Comparison of ENCODE assay signal across 10 cellular contexts in genomic region chr20:62409935-62410741, GRCh38. TPM values are rescaled to one million over a fixed set of nuclear protein-coding genes. Genes with fewer than 3 reads are reported as not detected.
DNase-seq lines count a peak whose midpoint lies in the region; ATAC-seq, FAIRE-seq and TF ChIP-seq lines count a peak whose summit lies in the region.
"Had no signal": no experiment of that assay in that cellular context is flagged by ENCODE, and none has a peak within 500 bp of the region (broad histone marks: within the 10 kb centered on the region; RNA-seq: fewer than 3 reads in every experiment).

No MANE protein-coding gene starts in this region.

- no TSS peak for BruUV-seq in GM12878 (replicated peaks; lab: Mats Ljungman, UMichigan)

- 6% methylated on average over 30 of the region's 30 CpGs for WGBS in GM12878 (ENCODE audit: insufficient coverage, insufficient replicate concordance, low lambda C conversion rate, missing lambda C conversion rate)

- peaks cover 12% of the 10 kb centered on the region for H3K4me1 ChIP-seq in GM12878 (ENCODE audit: control insufficient read depth, insufficient read depth, low read length)
- peaks cover 20 to 35% of the 10 kb centered on the region in 2 donors for H3K4me1 ChIP-seq in left lung

- peak; percentile 49 for TF ChIP-seq RAD21 in GM12878 (IDR thresholded peaks at IDR 0.05; ENCODE audit: insufficient read depth, low read depth, low read length)

- peak overlapping the region; percentile 20 for H3K4me3 ChIP-seq in Jurkat, Clone E6-1 (ENCODE audit: low read length)
- H3K4me3 ChIP-seq in GM12878 (no peak overlapping the region), left lung (no peak overlapping the region)
- H3K4me3 ChIP-seq: SJSA1 had no signal

- in situ Hi-C loops in GM12878 (cut with MboI): no loop called here

- TF ChIP-seq POLR2A in GM12878 (IDR thresholded peaks at IDR 0.05; ENCODE audit: low read depth, low read length): no peak

- H4K20me1 ChIP-seq in GM12878 (ENCODE audit: control insufficient read depth, insufficient read depth): no peaks in the 10 kb centered on the region

- H3K36me3 ChIP-seq in GM12878 (ENCODE audit: control insufficient read depth in 2 of 2, insufficient read depth in 2 of 2, low read length in 1 of 2): no peaks in the 10 kb centered on the region
- no peaks in the 10 kb centered on the region for H3K36me3 ChIP-seq in left lung
- H3K36me3 ChIP-seq: neutrophil had no signal

- H2AFZ ChIP-seq in GM12878 (ENCODE audit: control insufficient read depth, low read depth, low read length): no peak overlapping the region; the same call in 1 of the 2 replicates

- POLR2A ChIA-PET in GM12878 (lab: Charles Lee): interaction anchor here (1.3 kb wide), 1 partner anchor 23 kb away, joined by 5 read pairs; the partner anchor contains the start of gene RPS21

- intact Hi-C loops in GM12878 (cut with micrococcal nuclease; ENCODE audit: unreplicated experiment): loop anchor here (5.0 kb wide), 1 partner anchor 382 kb away; no protein-coding TSS in a partner anchor
- intact Hi-C loops in left lung (cut with DNase I): no loop called here

- DNase-seq in DMS153 treated with DMSO at 0.1 percent for 48 hours (lab: John Stamatoyannopoulos, UW; ENCODE audit: unreplicated experiment): peak; percentile 45
- no peak for DNase-seq in Jurkat, Clone E6-1 (ENCODE audit: low read depth, low spot score)
- peak; percentile 13 for DNase-seq in RCC 7860 (ENCODE audit: low spot score)
- no peak for DNase-seq in GM12878 (ENCODE audit: low read depth, low spot score)
- peak in 1 of 2 donors; percentile 66 for DNase-seq in left lung
- peak; percentile 68 for DNase-seq in ureter (ENCODE audit: low spot score)
- no peak for DNase-seq in left lobe of liver (ENCODE audit: low spot score)
- no peak for DNase-seq in SKM-1 (lab: John Stamatoyannopoulos, UW; ENCODE audit: unreplicated experiment)

- SMC1A ChIA-PET in GM12878 (lab: Charles Lee; ENCODE audit: uncharacterized antibody, unreplicated experiment): interaction anchor here (0.7 to 1.7 kb wide), 5 partner anchors 24 to 398 kb away, joined by 3 to 4 read pairs (median 4); no protein-coding TSS in a partner anchor

- ATAC-seq in GM12878: peak; percentile 20
- peak; percentile 54 for ATAC-seq in left lung
- no peak for ATAC-seq in left lobe of liver

- TF ChIP-seq CTCF in GM12878 (IDR thresholded peaks at IDR 0.05 in 2 of 3, conservative IDR thresholded peaks at IDR 0.05 in 1 of 3; ENCODE audit: control insufficient read depth in 2 of 3, extremely low read depth in 1 of 3, insufficient read depth in 1 of 3, low read depth in 3 of 3, low read length in 3 of 3) (peak; percentile 46 to 65 (median 52)), left lung (IDR thresholded peaks at IDR 0.05) (peak; percentile 19 to 33)

- H3K9ac ChIP-seq in GM12878 (ENCODE audit: control insufficient read depth, insufficient read depth, low read length): no peak overlapping the region

- RAD21 ChIA-PET in GM12878 (lab: Charles Lee; ENCODE audit: unreplicated experiment): interaction anchor here (1.1 to 1.8 kb wide), 4 partner anchors 89 to 382 kb away, joined by 3 to 6 read pairs (median 5); no protein-coding TSS in a partner anchor

- H3K4me2 ChIP-seq in GM12878 (ENCODE audit: control insufficient read depth, insufficient read depth): peak overlapping the region; percentile 35; the same call in 1 of the 2 replicates

- H3K27ac ChIP-seq in GM12878 (ENCODE audit: control insufficient read depth, insufficient read depth) (no peak overlapping the region), left lung (no peak overlapping the region)
- H3K27ac ChIP-seq: neutrophil, SJSA1 had no signal

- peaks cover 13% of the 10 kb centered on the region for H3K79me2 ChIP-seq in GM12878 (ENCODE audit: control insufficient read depth, insufficient read depth, low read length)

- H3K9me3 ChIP-seq in GM12878 (replicated peaks; ENCODE audit: control insufficient read depth, insufficient read depth, low read length): no peaks in the 10 kb centered on the region
- H3K9me3 ChIP-seq in left lung: no peaks in the 10 kb centered on the region
- H3K9me3 ChIP-seq: neutrophil, SJSA1 had no signal

- no peaks in the 10 kb centered on the region for H3K27me3 ChIP-seq in GM12878 (replicated peaks in 1 of 2; ENCODE audit: control insufficient read depth in 2 of 2, insufficient read depth in 2 of 2, low read length in 1 of 2)
- peaks cover 0 to 9% of the 10 kb centered on the region in 2 donors for H3K27me3 ChIP-seq in left lung

- TF ChIP-seq EP300 in GM12878 (IDR thresholded peaks at IDR 0.05; ENCODE audit: borderline replicate concordance in 1 of 2, control insufficient read depth in 1 of 2, low read depth in 2 of 2, low read length in 2 of 2): no peak

- CTCF ChIA-PET in GM12878 (lab: Yijun Ruan, JAX): interaction anchor here (0.6 to 4.2 kb wide), 13 partner anchors 11 to 398 kb away, joined by 3 to 23 read pairs (median 4); no protein-coding TSS in a partner anchor

- FAIRE-seq in RCC 7860 (lab: Jason Lieb, UNC): no peak
- FAIRE-seq in GM12878 (lab: Jason Lieb, UNC): peak; percentile 35

RNA-seq across cellular contexts. Expression of gene CABLES2, which starts 3.1 kb away (rescaled TPM):
- polyA plus RNA-seq in Jurkat, Clone E6-1 (2012; ENCODE audit: insufficient read depth, insufficient read length): 17.4 TPM
- 2.1 and 2.3 TPM in 2 replicates for total RNA-seq in GM12878 (2013; cell fraction: nucleolus; rRNA removed)
- 7.7 and 8.8 TPM in 2 replicates for total RNA-seq in GM12878 (2014; rRNA removed)
- total RNA-seq in GM12878 (2014; rRNA removed; fragmentation: Illumina TruSeq; extraction: Trizol): 5.3 and 5.9 TPM in 2 replicates
- total RNA-seq in GM12878 (2021): 14.9 and 15.2 TPM in 2 replicates
- polyA plus RNA-seq in GM12878 (2011; ENCODE audit: low read depth): 5.3 TPM
- polyA plus RNA-seq in GM12878 (2011; rRNA removed): 2.9 and 4.8 TPM in 2 replicates
- polyA plus RNA-seq in GM12878 (2011; cell fraction: cytosol; rRNA removed): 7.1 and 7.2 TPM in 2 replicates
- 10.3 and 11.7 TPM in 2 replicates for polyA plus RNA-seq in GM12878 (2011; cell fraction: nucleus; rRNA removed)
- polyA plus RNA-seq in GM12878 (2012): 7.3 and 7.4 TPM in 2 replicates
- 7.4 and 12.7 TPM in 2 replicates for polyA plus RNA-seq in GM12878 (2014; fragmentation: Illumina TruSeq; extraction: Trizol)
- 1 to 10 TPM; 2.3 to 2.9 TPM for polyA plus RNA-seq in GM12878 (2014; fragmentation: Nextera tagmentation; extraction: Ambion mirVana)
- polyA plus RNA-seq in GM12878 (2014; rRNA removed): 10.7 and 11.6 TPM in 2 replicates
- 1 to 10 TPM; 2.2 to 2.5 TPM for polyA plus RNA-seq in GM12878 (2016; fragmentation: Nextera tagmentation; extraction: Ambion mirVana)
- polyA minus RNA-seq in GM12878 (2011; rRNA and poly(A)+ RNA removed): 3.5 and 4.5 TPM in 2 replicates
- 2.5 and 3.6 TPM in 2 replicates for polyA minus RNA-seq in GM12878 (2011; cell fraction: cytosol; rRNA and poly(A)+ RNA removed)
- 1.7 and 3.3 TPM in 2 replicates for polyA minus RNA-seq in GM12878 (2011; cell fraction: nucleus; rRNA and poly(A)+ RNA removed)
- 1 to 10 TPM; 4.1 to 6.3 TPM for total RNA-seq in left lung
- 4.0 TPM for total RNA-seq in ureter
- total RNA-seq in left lobe of liver: 1.8 TPM

RNA-seq across cellular contexts. Expression of gene RBBP8NL, which starts 17.2 kb away (rescaled TPM):
- polyA plus RNA-seq in Jurkat, Clone E6-1 (2012; ENCODE audit: insufficient read depth, insufficient read length): not detected
- not detected in 2 replicates for total RNA-seq in GM12878 (2013; cell fraction: nucleolus; rRNA removed)
- total RNA-seq in GM12878 (2014; rRNA removed): not detected in 2 replicates
- total RNA-seq in GM12878 (2014; rRNA removed; fragmentation: Illumina TruSeq; extraction: Trizol): not detected in 2 replicates
- not detected in 2 replicates for total RNA-seq in GM12878 (2021)
- not detected for polyA plus RNA-seq in GM12878 (2011; ENCODE audit: low read depth)
- not detected in 2 replicates for polyA plus RNA-seq in GM12878 (2011; rRNA removed)
- not detected in 2 replicates for polyA plus RNA-seq in GM12878 (2011; cell fraction: cytosol; rRNA removed)
- polyA plus RNA-seq in GM12878 (2011; cell fraction: nucleus; rRNA removed): not detected in 2 replicates
- not detected in 2 replicates for polyA plus RNA-seq in GM12878 (2012)
- polyA plus RNA-seq in GM12878 (2014; fragmentation: Illumina TruSeq; extraction: Trizol): not detected in 2 replicates
- not detected for polyA plus RNA-seq in GM12878 (2014; fragmentation: Nextera tagmentation; extraction: Ambion mirVana)
- polyA plus RNA-seq in GM12878 (2014; rRNA removed): not detected in 2 replicates
- not detected for polyA plus RNA-seq in GM12878 (2016; fragmentation: Nextera tagmentation; extraction: Ambion mirVana)
- polyA minus RNA-seq in GM12878 (2011; rRNA and poly(A)+ RNA removed): not detected in 2 replicates
- polyA minus RNA-seq in GM12878 (2011; cell fraction: cytosol; rRNA and poly(A)+ RNA removed): not detected in 2 replicates
- polyA minus RNA-seq in GM12878 (2011; cell fraction: nucleus; rRNA and poly(A)+ RNA removed): not detected in 2 replicates
- 1 to 10 TPM in 1 of 2 donors, under 1 TPM in 1; 0.97 to 1.1 TPM for total RNA-seq in left lung
- 11.4 TPM for total RNA-seq in ureter
- not detected for total RNA-seq in left lobe of liver
- total RNA-seq: SJSA1 had no signal

RNA-seq across cellular contexts. Expression of gene RPS21, which starts 23.2 kb away (rescaled TPM):
- polyA plus RNA-seq in Jurkat, Clone E6-1 (2012; ENCODE audit: insufficient read depth, insufficient read length): 3,293 TPM
- 61.8 and 129 TPM in 2 replicates for total RNA-seq in GM12878 (2013; cell fraction: nucleolus; rRNA removed)
- 1,780 and 2,320 TPM in 2 replicates for total RNA-seq in GM12878 (2014; rRNA removed)
- 1,442 and 1,474 TPM in 2 replicates for total RNA-seq in GM12878 (2014; rRNA removed; fragmentation: Illumina TruSeq; extraction: Trizol)
- total RNA-seq in GM12878 (2021): 2,559 and 2,687 TPM in 2 replicates
- polyA plus RNA-seq in GM12878 (2011; ENCODE audit: low read depth): 2,747 TPM
- 2,814 and 4,987 TPM in 2 replicates for polyA plus RNA-seq in GM12878 (2011; rRNA removed)
- polyA plus RNA-seq in GM12878 (2011; cell fraction: cytosol; rRNA removed): 6,140 and 7,792 TPM in 2 replicates
- 2,850 and 3,668 TPM in 2 replicates for polyA plus RNA-seq in GM12878 (2011; cell fraction: nucleus; rRNA removed)
- 5,611 and 6,669 TPM in 2 replicates for polyA plus RNA-seq in GM12878 (2012)
- polyA plus RNA-seq in GM12878 (2014; fragmentation: Illumina TruSeq; extraction: Trizol): 536 and 1,536 TPM in 2 replicates
- 1,000 to 10,000 TPM; 3,290 to 4,046 TPM for polyA plus RNA-seq in GM12878 (2014; fragmentation: Nextera tagmentation; extraction: Ambion mirVana)
- 3,245 and 4,075 TPM in 2 replicates for polyA plus RNA-seq in GM12878 (2014; rRNA removed)
- polyA plus RNA-seq in GM12878 (2016; fragmentation: Nextera tagmentation; extraction: Ambion mirVana): 1,000 to 10,000 TPM; 1,499 to 1,551 TPM
- 1,684 and 1,838 TPM in 2 replicates for polyA minus RNA-seq in GM12878 (2011; rRNA and poly(A)+ RNA removed)
- polyA minus RNA-seq in GM12878 (2011; cell fraction: cytosol; rRNA and poly(A)+ RNA removed): 394 and 397 TPM in 2 replicates
- 438 and 503 TPM in 2 replicates for polyA minus RNA-seq in GM12878 (2011; cell fraction: nucleus; rRNA and poly(A)+ RNA removed)
- 1,000 to 10,000 TPM; 1,004 to 1,135 TPM for total RNA-seq in left lung
- total RNA-seq in ureter: 1,691 TPM
- 432 TPM for total RNA-seq in left lobe of liver

RNA-seq across cellular contexts. Expression of gene LAMA5, which starts 43.0 kb away (rescaled TPM):
- polyA plus RNA-seq in Jurkat, Clone E6-1 (2012; ENCODE audit: insufficient read depth, insufficient read length): 2.2 TPM
- 2.5 and 3.7 TPM in 2 replicates for total RNA-seq in GM12878 (2013; cell fraction: nucleolus; rRNA removed)
- total RNA-seq in GM12878 (2014; rRNA removed): 0.62 and 1.5 TPM in 2 replicates
- total RNA-seq in GM12878 (2014; rRNA removed; fragmentation: Illumina TruSeq; extraction: Trizol): 0.09 and 0.28 TPM in 2 replicates
- total RNA-seq in GM12878 (2021): 1.4 and 2.2 TPM in 2 replicates
- 0.56 TPM for polyA plus RNA-seq in GM12878 (2011; ENCODE audit: low read depth)
- polyA plus RNA-seq in GM12878 (2011; rRNA removed): not detected in 2 replicates
- 0.06 and 0.12 TPM in 2 replicates for polyA plus RNA-seq in GM12878 (2011; cell fraction: cytosol; rRNA removed)
- polyA plus RNA-seq in GM12878 (2011; cell fraction: nucleus; rRNA removed): 2.4 and 3.6 TPM in 2 replicates
- polyA plus RNA-seq in GM12878 (2012): 2.4 and 2.6 TPM in 2 replicates
- polyA plus RNA-seq in GM12878 (2014; fragmentation: Illumina TruSeq; extraction: Trizol): 0.62 TPM in 1 of 2 replicates, not detected in the other
- polyA plus RNA-seq in GM12878 (2014; fragmentation: Nextera tagmentation; extraction: Ambion mirVana): not detected
- polyA plus RNA-seq in GM12878 (2014; rRNA removed): 1.0 and 3.1 TPM in 2 replicates
- 1 to 10 TPM; 1.6 TPM for polyA plus RNA-seq in GM12878 (2016; fragmentation: Nextera tagmentation; extraction: Ambion mirVana)
- under 0.01 and 0.29 TPM in 2 replicates for polyA minus RNA-seq in GM12878 (2011; rRNA and poly(A)+ RNA removed)
- 0.27 and 2.3 TPM in 2 replicates for polyA minus RNA-seq in GM12878 (2011; cell fraction: cytosol; rRNA and poly(A)+ RNA removed)
- 0.24 and 2.1 TPM in 2 replicates for polyA minus RNA-seq in GM12878 (2011; cell fraction: nucleus; rRNA and poly(A)+ RNA removed)
- total RNA-seq in left lung: 100 to 1,000 TPM; 222 to 267 TPM
- total RNA-seq in ureter: 433 TPM
- total RNA-seq in left lobe of liver: 112 TPM

Comparison
In these comparisons a context has a peak if more than half of its experiments do, and no peak if none do; other contexts are left out.
1. DNase-seq: peak in DMS153 treated with DMSO at 0.1 percent for 48 hours (single experiment), RCC 7860 (single experiment) and ureter (single experiment); none in Jurkat, Clone E6-1 (single experiment), GM12878 (single experiment), left lobe of liver (single experiment) and SKM-1 (single experiment).